In genomic region chr21:42006765-42007164, GRCh38 we compare ENCODE assay signal across 16 cellular contexts. TPM values are rescaled to one million over a fixed set of nuclear protein-coding genes. Genes with fewer than 3 reads are reported as not detected.
A peak's percentile ranks its signal among the peaks of the same experiment; 100 is the strongest.
DNase-seq lines count a peak whose midpoint lies in the region; ATAC-seq and TF ChIP-seq lines count a peak whose summit lies in the region.
"Had no signal": no experiment of that assay in that cellular context is flagged by ENCODE, and none has a peak within 500 bp of the region (broad histone marks: within the 10 kb centered on the region; RNA-seq: fewer than 3 reads in every experiment).

No MANE protein-coding gene starts in this region.

- peaks cover 25% of the 10 kb centered on the region for H3K79me1 ChIP-seq in mesenchymal stem cell (replicated peaks; ENCODE audit: low read length, poor library complexity, severe bottlenecking)

- 0 out of 2 replicates have a peak, but pooled peaks cover 3% of the 10 kb centered on the region for H3K4me1 ChIP-seq in HEK293 (ENCODE audit: control insufficient read depth, insufficient read depth, low read length)
- peaks cover 14% of the 10 kb centered on the region for H3K4me1 ChIP-seq in mesenchymal stem cell (ENCODE audit: control insufficient read depth, insufficient read depth, low read depth, low read length)

- no peaks in the 10 kb centered on the region for H3K9me3 Mint-ChIP-seq in activated CD4-positive, alpha-beta memory T cell treated with anti-CD3 and anti-CD28 coated beads, Interleukin-2, amount 10 ng/mL, durations not matched to agents 7 days and 5 days
- H3K9me3 Mint-ChIP-seq: CD8-positive, alpha-beta memory T cell; H9 had no signal

- no peak overlapping the region for H3K14ac ChIP-seq in mesenchymal stem cell (ENCODE audit: low read length in 2 of 2)

- peaks cover 6 to 23% of the 10 kb centered on the region in 2 experiments; a peak in 2 of 3 replicates for H3K36me3 ChIP-seq in HEK293 (ENCODE audit: control insufficient read depth in 2 of 2, insufficient read depth in 1 of 2, low read length in 2 of 2)
- peaks cover 0 to 18% of the 10 kb centered on the region in 2 experiments for H3K36me3 ChIP-seq in mesenchymal stem cell (ENCODE audit: control insufficient read depth in 1 of 2, insufficient read depth in 2 of 2, low read depth in 1 of 2, low read length in 2 of 2)

- no peak overlapping the region for H3K4me3 Mint-ChIP-seq in T-helper 17 cell
- H3K4me3 Mint-ChIP-seq in activated CD4-positive, alpha-beta memory T cell treated with anti-CD3 and anti-CD28 coated beads, Interleukin-2, amount 10 ng/mL, durations not matched to agents 7 days and 5 days, result no peak overlapping the region
- H3K4me3 Mint-ChIP-seq: H9 had no signal

- H3K27ac ChIP-seq in HEK293 (ENCODE audit: extremely low read depth, low read depth, low read length) (no peak overlapping the region), mesenchymal stem cell (ENCODE audit: low read length, poor library complexity, severe bottlenecking) (no peak overlapping the region)

- no peak overlapping the region for H2AFZ ChIP-seq in mesenchymal stem cell (ENCODE audit: low read depth, low read length)

- no peak overlapping the region for H2BK120ac ChIP-seq in mesenchymal stem cell (ENCODE audit: low read depth, low read length)

- H3K4me2 ChIP-seq in mesenchymal stem cell (ENCODE audit: low read length, poor library complexity, severe bottlenecking), result no peak overlapping the region

- no peak overlapping the region for H2BK5ac ChIP-seq in mesenchymal stem cell (ENCODE audit: low read depth, low read length, poor library complexity, severe bottlenecking)

- TF ChIP-seq CTCF in GM12865 (IDR thresholded peaks at IDR 0.05; ENCODE audit: insufficient read depth, low read depth, low read length, missing control alignments) (no peak), HEK293 (tag by site-specific recombination; IDR thresholded peaks at IDR 0.05) (no peak)

- CTCF ChIA-PET in HEK293 (lab: Yijun Ruan, JAX), result interaction anchor here (3.1 kb wide), 1 partner anchor 101 kb away, joined by 8 read pairs; no protein-coding TSS in a partner anchor
- CTCF ChIA-PET in activated CD4-positive, alpha-beta memory T cell treated with anti-CD3 and anti-CD28 coated beads, Interleukin-2, amount 10 ng/mL, durations not matched to agents 7 days and 5 days (lab: Charles Lee), result interaction anchor here (0.6 to 2.5 kb wide), 2 partner anchors 10 to 101 kb away, joined by 3 to 8 read pairs; no protein-coding TSS in a partner anchor

- no peak overlapping the region for H4K91ac ChIP-seq in mesenchymal stem cell (ENCODE audit: low read length)

- H3K4me1 Mint-ChIP-seq in T-helper 17 cell, result peaks cover 43% of the 10 kb centered on the region
- H3K4me1 Mint-ChIP-seq in activated CD4-positive, alpha-beta memory T cell treated with anti-CD3 and anti-CD28 coated beads, Interleukin-2, amount 10 ng/mL, durations not matched to agents 7 days and 5 days, result peaks cover 37% of the 10 kb centered on the region

- 100% methylated on average over 1 of the region's 1 CpG for WGBS in mesenchymal stem cell

- H3K27me3 ChIP-seq in mesenchymal stem cell (ENCODE audit: control insufficient read depth in 1 of 2, insufficient read depth in 1 of 2, low read length in 2 of 2), result no peaks in the 10 kb centered on the region

- DNase-seq in GM12865 (ENCODE audit: low read depth) (peak; percentile 9), T-helper 17 cell (no peak), mesenchymal stem cell (peak; percentile 43), OCI-M2 (lab: John Stamatoyannopoulos, UW; ENCODE audit: unreplicated experiment) (no peak), NCI-H128 (lab: John Stamatoyannopoulos, UW; ENCODE audit: unreplicated experiment) (no peak)
- DNase-seq in activated CD4-positive, alpha-beta memory T cell treated with anti-CD3 and anti-CD28 coated beads, Interleukin-2, amount 10 ng/mL, durations not matched to agents 7 days and 5 days, result no peak
- DNase-seq: CD8-positive, alpha-beta memory T cell; EL; H9; NCI-H1417; NCI-H1930; NCI-H2171; NCI-H510A; NCI-H82; RPMI8226 had no signal

- no peak for ATAC-seq in T-helper 17 cell

- H3K4me3 ChIP-seq in GM12865 (ENCODE audit: low read depth, low read length) (no peak overlapping the region), HEK293 (ENCODE audit: low read depth, low read length) (no peak overlapping the region), mesenchymal stem cell (ENCODE audit: insufficient read depth in 1 of 2, low read depth in 1 of 2, low read length in 2 of 2) (no peak overlapping the region)

- no peak overlapping the region for H4K8ac ChIP-seq in mesenchymal stem cell (ENCODE audit: low read length)

- no peak overlapping the region for H3K18ac ChIP-seq in mesenchymal stem cell (ENCODE audit: low read depth in 1 of 2, low read length in 2 of 2)

- no peak overlapping the region for H3K23ac ChIP-seq in mesenchymal stem cell (ENCODE audit: low read length in 2 of 2)

- POLR2A ChIA-PET in HEK293 (lab: Yijun Ruan, JAX), result no interaction called here
- POLR2A ChIA-PET in activated CD4-positive, alpha-beta memory T cell treated with anti-CD3 and anti-CD28 coated beads, Interleukin-2, amount 10 ng/mL, durations not matched to agents 7 days and 5 days (lab: Charles Lee), result interaction anchor here (0.9 kb wide), 1 partner anchor 58 kb away, joined by 3 read pairs; no protein-coding TSS in a partner anchor

- H2AK5ac ChIP-seq in mesenchymal stem cell (ENCODE audit: low read length, severe bottlenecking), result no peak overlapping the region

- H2BK12ac ChIP-seq in mesenchymal stem cell (ENCODE audit: low read length in 2 of 2), result no peak overlapping the region

- peak overlapping the region; percentile 62 for H3K27ac Mint-ChIP-seq in T-helper 17 cell
- no peak overlapping the region for H3K27ac Mint-ChIP-seq in activated CD4-positive, alpha-beta memory T cell treated with anti-CD3 and anti-CD28 coated beads, Interleukin-2, amount 10 ng/mL, durations not matched to agents 7 days and 5 days
- H3K27ac Mint-ChIP-seq: H9 had no signal

- H3K9ac ChIP-seq in mesenchymal stem cell (ENCODE audit: low read length), result no peak overlapping the region

- no peak overlapping the region for H2BK15ac ChIP-seq in mesenchymal stem cell (ENCODE audit: low read depth, poor library complexity, severe bottlenecking)

- H3K27me3 Mint-ChIP-seq in T-helper 17 cell, result no peaks in the 10 kb centered on the region
- H3K27me3 Mint-ChIP-seq in activated CD4-positive, alpha-beta memory T cell treated with anti-CD3 and anti-CD28 coated beads, Interleukin-2, amount 10 ng/mL, durations not matched to agents 7 days and 5 days, result peaks cover 12% of the 10 kb centered on the region

- H3K9me3 ChIP-seq in HEK293 (ENCODE audit: control insufficient read depth, insufficient read depth, low read depth, low read length) (no peaks in the 10 kb centered on the region), T-helper 17 cell (ENCODE audit: control insufficient read depth, low read length, poor library complexity, severe bottlenecking) (no peaks in the 10 kb centered on the region), mesenchymal stem cell (ENCODE audit: control insufficient read depth, low read length) (no peaks in the 10 kb centered on the region)

- peaks cover 13% of the 10 kb centered on the region for H3K36me3 Mint-ChIP-seq in T-helper 17 cell (ENCODE audit: low read depth)
- peaks cover 29% of the 10 kb centered on the region for H3K36me3 Mint-ChIP-seq in activated CD4-positive, alpha-beta memory T cell treated with anti-CD3 and anti-CD28 coated beads, Interleukin-2, amount 10 ng/mL, durations not matched to agents 7 days and 5 days (ENCODE audit: low read depth)

- H3K4ac ChIP-seq in mesenchymal stem cell (ENCODE audit: low read depth in 1 of 2, low read length in 2 of 2), result no peak overlapping the region

TF ChIP-seq in HEK293, 187 proteins besides CTCF, POLR2A, EP300 and RAD21:
- no peak for TF ChIP-seq ZNF302 (tag by site-specific recombination; IDR thresholded peaks at IDR 0.05; ENCODE audit: low read depth)
- peak; percentile 96 for TF ChIP-seq ZNF548 (tag by site-specific recombination; IDR thresholded peaks at IDR 0.05)
TF ChIP-seq in HEK293: peak in this region for 1.

RNA-seq across cellular contexts. Expression of gene ZBTB21, which starts 3.4 kb away (rescaled TPM):
- 100 to 1,000 TPM; 110 to 118 TPM for total RNA-seq in T-helper 17 cell
- polyA plus RNA-seq in mesenchymal stem cell (2013, experiment 1 of 2), result 9.7 TPM
- 9.5 TPM for polyA plus RNA-seq in mesenchymal stem cell (2013, experiment 2 of 2)
- 10 to 100 TPM; 18.0 to 18.4 TPM for total RNA-seq in activated CD4-positive, alpha-beta memory T cell treated with anti-CD3 and anti-CD28 coated beads, Interleukin-2, amount 10 ng/mL, durations not matched to agents 7 days and 5 days

RNA-seq across cellular contexts. Expression of gene C2CD2, which starts 52.9 kb away (rescaled TPM):
- total RNA-seq in T-helper 17 cell, result 1 to 10 TPM; 3.7 to 6.0 TPM
- 11.4 TPM for polyA plus RNA-seq in mesenchymal stem cell (2013, experiment 1 of 2)
- 11.3 TPM for polyA plus RNA-seq in mesenchymal stem cell (2013, experiment 2 of 2)
- 1 to 10 TPM; 5.1 to 6.3 TPM for total RNA-seq in activated CD4-positive, alpha-beta memory T cell treated with anti-CD3 and anti-CD28 coated beads, Interleukin-2, amount 10 ng/mL, durations not matched to agents 7 days and 5 days

Comparison
In these comparisons a context has a peak if more than half of its experiments do, and no peak if none do; other contexts are left out.
1. DNase-seq: peak in GM12865 (single experiment) and mesenchymal stem cell (single experiment); none in T-helper 17 cell (0 of 3), OCI-M2 (single experiment), activated CD4-positive, alpha-beta memory T cell treated with anti-CD3 and anti-CD28 coated beads, Interleukin-2, amount 10 ng/mL, durations not matched to agents 7 days and 5 days (single experiment) and NCI-H128 (single experiment).
2. RNA of gene ZBTB21, which starts 3.4 kb away (total RNA-seq): 110 to 118 TPM in T-helper 17 cell; 18.0 to 18.4 TPM in activated CD4-positive, alpha-beta memory T cell treated with anti-CD3 and anti-CD28 coated beads, Interleukin-2, amount 10 ng/mL, durations not matched to agents 7 days and 5 days; every median in the first group is over 4 times any median in the second.